8 cellular contexts compared by ENCODE assay signal in genomic region chr18:57630002-57630758, GRCh38. TPM values are rescaled to one million over a fixed set of nuclear protein-coding genes. Genes with fewer than 3 reads are reported as not detected.
DNase-seq lines count a peak whose midpoint lies in the region; ATAC-seq and TF ChIP-seq lines count a peak whose summit lies in the region.

No MANE protein-coding gene starts in this region.

- 2 to 3% methylated on average over 34 to 52 of the region's 52 CpGs for WGBS in testis, 2 donors

- peak; percentile 88 for ATAC-seq in HG02610 (IDR thresholded peaks at IDR 0.05; ENCODE audit: unreplicated experiment)
- peak; percentile 97 to 98 for ATAC-seq in activated naive CD4-positive, alpha-beta T cell treated with anti-CD3 and anti-CD28 coated beads, Interleukin-2, amount 50 U/mL, for 72 hours
- ATAC-seq in omental fat pad (ENCODE audit: low FRiP score): peak; percentile 99

- H3K4me3 ChIP-seq in SK-N-MC (peak overlapping the region; percentile 90), testis (peak overlapping the region; percentile 68 to 70)

- H3K9me3 ChIP-seq in SK-N-MC (ENCODE audit: low read depth, low read length) (no peaks in the 10 kb centered on the region), testis (no peaks in the 10 kb centered on the region)

- peak overlapping the region; percentile 36; the same call in 1 of the 2 replicates for H3K27ac ChIP-seq in SK-N-MC
- peak overlapping the region; percentile 16 to 71 for H3K27ac ChIP-seq in testis

- intact Hi-C loops in testis (cut with DNase I; ENCODE audit: low total_unique reads): no loop called here

- H3K9me3 Mint-ChIP-seq in activated naive CD4-positive, alpha-beta T cell treated with anti-CD3 and anti-CD28 coated beads, Interleukin-2, amount 50 U/mL, for 72 hours: no peaks in the 10 kb centered on the region

- peaks cover 6 to 8% of the 10 kb centered on the region in 2 donors for H3K36me3 Mint-ChIP-seq in activated naive CD4-positive, alpha-beta T cell treated with anti-CD3 and anti-CD28 coated beads, Interleukin-2, amount 50 U/mL, for 72 hours

- TF ChIP-seq POLR2A in testis (IDR thresholded peaks at IDR 0.05): no peak

- H3K27ac Mint-ChIP-seq in activated naive CD4-positive, alpha-beta T cell treated with anti-CD3 and anti-CD28 coated beads, Interleukin-2, amount 50 U/mL, for 72 hours: peak overlapping the region; percentile 96 to 97

- H3K4me1 ChIP-seq in testis: no peaks in the 10 kb centered on the region

- H3K27me3 ChIP-seq in testis: no peaks in the 10 kb centered on the region

- TF ChIP-seq CTCF in GM10266 (IDR thresholded peaks at IDR 0.05; ENCODE audit: control insufficient read depth, insufficient read depth, low read depth, missing control alignments) (peak; percentile 84), omental fat pad (IDR thresholded peaks at IDR 0.05) (no peak), testis (IDR thresholded peaks at IDR 0.05) (peak; percentile 66 to 80 (median 75))

- DNase-seq in GM10266 (ENCODE audit: extremely low spot score): peak; percentile 91
- DNase-seq in NCI-H1048 (lab: John Stamatoyannopoulos, UW): peak; percentile 44
- DNase-seq in SK-N-MC (ENCODE audit: low read depth, low spot score): no peak
- DNase-seq in activated naive CD4-positive, alpha-beta T cell treated with anti-CD3 and anti-CD28 coated beads, Interleukin-2, amount 50 U/mL, for 72 hours (ENCODE audit: low spot score in 2 of 2): peak; percentile 93 to 94
- peak; percentile 93 for DNase-seq in glomerular visceral epithelial cell (ENCODE audit: extremely low spot score)
- peak; percentile 91 for DNase-seq in omental fat pad (ENCODE audit: low spot score)
- DNase-seq in testis: peak; percentile 99

- H3K36me3 ChIP-seq in SK-N-MC (ENCODE audit: insufficient read depth, low read length) (no peaks in the 10 kb centered on the region), testis (ENCODE audit: low read depth, missing control alignments) (no peaks in the 10 kb centered on the region)

- peak overlapping the region; percentile 77 for H3K9ac ChIP-seq in SK-N-MC (ENCODE audit: insufficient read length)

RNA-seq across cellular contexts. Expression of gene NARS1, which starts 8.5 kb away (rescaled TPM):
- total RNA-seq in activated naive CD4-positive, alpha-beta T cell treated with anti-CD3 and anti-CD28 coated beads, Interleukin-2, amount 50 U/mL, for 72 hours: 10 to 100 TPM; 75.8 to 87.6 TPM
- total RNA-seq in omental fat pad: 100 to 1,000 TPM in 3 of 4 donors, 10 to 100 TPM in 1; 88.9 to 122 (median 112) TPM
- 10 to 100 TPM; 86.3 to 86.9 TPM for total RNA-seq in testis
- polyA plus RNA-seq in testis (ENCODE audit: insufficient read depth, low read depth, low replicate concordance): 57.9 TPM

RNA-seq across cellular contexts. Expression of gene FECH, which starts 43.7 kb away (rescaled TPM):
- 10 to 100 TPM; 21.1 to 23.7 TPM for total RNA-seq in activated naive CD4-positive, alpha-beta T cell treated with anti-CD3 and anti-CD28 coated beads, Interleukin-2, amount 50 U/mL, for 72 hours
- 10 to 100 TPM; 22.3 to 53.0 (median 31.7) TPM for total RNA-seq in omental fat pad
- 10 to 100 TPM; 27.4 to 37.0 TPM for total RNA-seq in testis
- 19.6 TPM for polyA plus RNA-seq in testis (ENCODE audit: insufficient read depth, low read depth, low replicate concordance)

Comparison
In these comparisons a context has a peak if more than half of its experiments do, and no peak if none do; other contexts are left out.
1. CTCF ChIP-seq: peak in GM10266 (single experiment) and testis (3 of 3); none in omental fat pad (0 of 3).
2. Peak in every context shown above with its lines, with median percentiles within 50 percentile points of each other: ATAC-seq.